Comparison of ENCODE assay signal across 18 cellular contexts in genomic region chr6:110622912-110623578, GRCh38.
DNase-seq lines count a peak whose midpoint lies in the region; ATAC-seq and TF ChIP-seq lines count a peak whose summit lies in the region.
"Had no signal": no experiment of that assay in that cellular context is flagged by ENCODE, and none has a peak within 500 bp of the region (broad histone marks: within the 10 kb centered on the region; RNA-seq: fewer than 3 reads in every experiment).

No MANE protein-coding gene starts in this region.

- TF ChIP-seq POLR2A in prostate gland (IDR thresholded peaks at IDR 0.05) (no peak), body of pancreas (IDR thresholded peaks at IDR 0.05) (no peak)

- no peak for DNase-seq in Right ventricle myocardium inferior (ENCODE audit: missing footprints)
- DNase-seq in left cardiac atrium = no peak
- DNase-seq in RWPE1 (ENCODE audit: low spot score) = peak; percentile 48
- DNase-seq in epithelial cell of esophagus (ENCODE audit: low read depth) = peak; percentile 88
- DNase-seq in prostate gland (ENCODE audit: low spot score) = peak; percentile 52
- DNase-seq in activated naive CD8-positive, alpha-beta T cell treated with anti-CD3 and anti-CD28 coated beads for 36 hours = no peak
- no peak for DNase-seq in body of pancreas
- no peak for DNase-seq in activated CD4-positive, alpha-beta T cell treated with anti-CD3 and anti-CD28 coated beads, Interleukin-2, amount 10 ng/mL, durations not matched to agents 7 days and 5 days
- DNase-seq: DND-41, GDM1, KBM-7, NCI-H1436 treated with DMSO at 0.1 percent for 48 hours, NCI-H2081, NCI-H774 had no signal

- H3K27ac Mint-ChIP-seq in activated naive CD8-positive, alpha-beta T cell treated with anti-CD3 and anti-CD28 coated beads for 36 hours = no peak overlapping the region
- H3K27ac Mint-ChIP-seq in activated CD4-positive, alpha-beta T cell treated with anti-CD3 and anti-CD28 coated beads, Interleukin-2, amount 10 ng/mL, durations not matched to agents 7 days and 5 days = no peak overlapping the region

- H3K4me3 Mint-ChIP-seq in activated naive CD8-positive, alpha-beta T cell treated with anti-CD3 and anti-CD28 coated beads for 36 hours = no peak overlapping the region
- H3K4me3 Mint-ChIP-seq in activated CD4-positive, alpha-beta T cell treated with anti-CD3 and anti-CD28 coated beads, Interleukin-2, amount 10 ng/mL, durations not matched to agents 7 days and 5 days = no peak overlapping the region

- no peak overlapping the region for H3K4me3 ChIP-seq in epithelial cell of esophagus (ENCODE audit: low read length)
- no peak overlapping the region for H3K4me3 ChIP-seq in prostate gland
- no peak overlapping the region for H3K4me3 ChIP-seq in body of pancreas
- H3K4me3 ChIP-seq: BLaER1 treated with 17β-estradiol and CSF1 and Interleukin-3, amounts not matched to agents 10 nM and 100 nM; GM12878; HAP-1 had no signal

- 42% methylated on average over 2 of the region's 2 CpGs for WGBS in prostate gland
- whole genome bisulfite sequencing in body of pancreas, 2 donors = 89 to 98% methylated on average over 2 of the region's 2 CpGs

- no peaks in the 10 kb centered on the region for H3K9me3 ChIP-seq in prostate gland
- H3K9me3 ChIP-seq in body of pancreas = no peaks in the 10 kb centered on the region
- H3K9me3 ChIP-seq: BLaER1 treated with 17β-estradiol and CSF1 and Interleukin-3, amounts not matched to agents 10 nM and 100 nM; HAP-1 had no signal

- no peak for TF ChIP-seq CTCF in RWPE1 (conservative IDR thresholded peaks at IDR 0.05; ENCODE audit: low read depth)
- no peak for TF ChIP-seq CTCF in epithelial cell of esophagus (IDR thresholded peaks at IDR 0.05; ENCODE audit: insufficient read depth, low read depth, low read length, missing control alignments)
- no peak for TF ChIP-seq CTCF in prostate gland (IDR thresholded peaks at IDR 0.05)
- no peak for TF ChIP-seq CTCF in body of pancreas (IDR thresholded peaks at IDR 0.05)

- intact Hi-C loops in Right ventricle myocardium inferior (cut with DNase I) = loop anchor here (5.0 to 10.0 kb wide), 2 partner anchors 56 to 78 kb away; no protein-coding TSS in a partner anchor
- intact Hi-C loops in left cardiac atrium (cut with DNase I) = no loop called here
- intact Hi-C loops in prostate gland (cut with DNase I) = no loop called here
- intact Hi-C loops in body of pancreas (cut with DNase I) = no loop called here

- H3K27ac ChIP-seq in RWPE1 (no peak overlapping the region), prostate gland (peak overlapping the region; percentile 61 to 64), body of pancreas (no peak overlapping the region)
- H3K27ac ChIP-seq: BLaER1 treated with 17β-estradiol and CSF1 and Interleukin-3, amounts not matched to agents 10 nM and 100 nM; HL-60 had no signal

- peaks cover 6% of the 10 kb centered on the region for H3K4me1 ChIP-seq in prostate gland (replicated peaks)
- peaks cover 13% of the 10 kb centered on the region for H3K4me1 ChIP-seq in body of pancreas
- H3K4me1 ChIP-seq: BLaER1 treated with 17β-estradiol and CSF1 and Interleukin-3, amounts not matched to agents 10 nM and 100 nM had no signal

- H3K9me3 Mint-ChIP-seq in activated naive CD8-positive, alpha-beta T cell treated with anti-CD3 and anti-CD28 coated beads for 36 hours = no peaks in the 10 kb centered on the region
- H3K9me3 Mint-ChIP-seq in activated CD4-positive, alpha-beta T cell treated with anti-CD3 and anti-CD28 coated beads, Interleukin-2, amount 10 ng/mL, durations not matched to agents 7 days and 5 days = no peaks in the 10 kb centered on the region

- H3K27me3 Mint-ChIP-seq in activated naive CD8-positive, alpha-beta T cell treated with anti-CD3 and anti-CD28 coated beads for 36 hours = no peaks in the 10 kb centered on the region
- H3K27me3 Mint-ChIP-seq in activated CD4-positive, alpha-beta T cell treated with anti-CD3 and anti-CD28 coated beads, Interleukin-2, amount 10 ng/mL, durations not matched to agents 7 days and 5 days = no peaks in the 10 kb centered on the region

- no peaks in the 10 kb centered on the region for H3K27me3 ChIP-seq in prostate gland (replicated peaks; ENCODE audit: insufficient read depth)
- H3K27me3 ChIP-seq in body of pancreas = no peaks in the 10 kb centered on the region
- H3K27me3 ChIP-seq: BLaER1 treated with 17β-estradiol and CSF1 and Interleukin-3, amounts not matched to agents 10 nM and 100 nM had no signal

- H3K4me1 Mint-ChIP-seq in activated naive CD8-positive, alpha-beta T cell treated with anti-CD3 and anti-CD28 coated beads for 36 hours = peaks cover 10% of the 10 kb centered on the region
- peaks cover 6% of the 10 kb centered on the region for H3K4me1 Mint-ChIP-seq in activated CD4-positive, alpha-beta T cell treated with anti-CD3 and anti-CD28 coated beads, Interleukin-2, amount 10 ng/mL, durations not matched to agents 7 days and 5 days

- H3K36me3 ChIP-seq in prostate gland (no peaks in the 10 kb centered on the region), body of pancreas (replicated peaks in 1 of 2; ENCODE audit: insufficient read depth in 1 of 2, low read depth in 2 of 2) (no peaks in the 10 kb centered on the region)
- H3K36me3 ChIP-seq: HAP-1 had no signal

- peak; percentile 33 for ATAC-seq in Right ventricle myocardium inferior
- no peak for ATAC-seq in left cardiac atrium
- no peak for ATAC-seq in body of pancreas
- ATAC-seq: GM12878 had no signal

- POLR2A ChIA-PET in RWPE1 (lab: Yijun Ruan, JAX; ENCODE audit: low non-redundant PET) = no interaction called here
- POLR2A ChIA-PET in activated CD4-positive, alpha-beta T cell treated with anti-CD3 and anti-CD28 coated beads, Interleukin-2, amount 10 ng/mL, durations not matched to agents 7 days and 5 days (lab: Charles Lee) = no interaction called here

- CTCF ChIA-PET in RWPE1 (lab: Yijun Ruan, JAX) = no interaction called here
- CTCF ChIA-PET in activated CD4-positive, alpha-beta T cell treated with anti-CD3 and anti-CD28 coated beads, Interleukin-2, amount 10 ng/mL, durations not matched to agents 7 days and 5 days (lab: Charles Lee) = interaction anchor here (1.3 to 1.4 kb wide), 2 partner anchors 15 to 35 kb away, joined by 3 to 4 read pairs; no protein-coding TSS in a partner anchor

- H3K36me3 Mint-ChIP-seq in activated naive CD8-positive, alpha-beta T cell treated with anti-CD3 and anti-CD28 coated beads for 36 hours = no peaks in the 10 kb centered on the region
- H3K36me3 Mint-ChIP-seq in activated CD4-positive, alpha-beta T cell treated with anti-CD3 and anti-CD28 coated beads, Interleukin-2, amount 10 ng/mL, durations not matched to agents 7 days and 5 days (ENCODE audit: low read depth) = peaks cover 33% of the 10 kb centered on the region

Comparison
In these comparisons a context has a peak if more than half of its experiments do, and no peak if none do; other contexts are left out.
1. DNase-seq: peak in RWPE1 (single experiment), epithelial cell of esophagus (single experiment) and prostate gland (single experiment); none in Right ventricle myocardium inferior (single experiment), left cardiac atrium (single experiment), activated naive CD8-positive, alpha-beta T cell treated with anti-CD3 and anti-CD28 coated beads for 36 hours (single experiment), body of pancreas (0 of 4) and activated CD4-positive, alpha-beta T cell treated with anti-CD3 and anti-CD28 coated beads, Interleukin-2, amount 10 ng/mL, durations not matched to agents 7 days and 5 days (single experiment).
2. H3K27ac ChIP-seq: peak in prostate gland (2 of 2); none in RWPE1 (single experiment) and body of pancreas (0 of 4).